11 cellular contexts compared by ENCODE assay signal in genomic region chr3:177787279-177788041, GRCh38.
DNase-seq lines count a peak whose midpoint lies in the region; ATAC-seq and TF ChIP-seq lines count a peak whose summit lies in the region.
"Had no signal": no experiment of that assay in that cellular context is flagged by ENCODE, and none has a peak within 500 bp of the region (broad histone marks: within the 10 kb centered on the region; RNA-seq: fewer than 3 reads in every experiment).

No MANE protein-coding gene starts in this region.

- ATAC-seq in GM18502 (IDR thresholded peaks at IDR 0.05; ENCODE audit: poor library complexity, unreplicated experiment): peak; percentile 87
- peak; percentile 77 for ATAC-seq in GM18909 (IDR thresholded peaks at IDR 0.05; ENCODE audit: poor library complexity, unreplicated experiment)
- ATAC-seq in HG02885 (IDR thresholded peaks at IDR 0.05; ENCODE audit: poor library complexity, unreplicated experiment): peak; percentile 89
- ATAC-seq: naive thymus-derived CD4-positive, alpha-beta T cell had no signal

- H3K27me3 Mint-ChIP-seq in activated T-helper 1 cell treated with anti-CD3 and anti-CD28 coated beads, Interleukin-12 subunit alpha, Interleukin-12 subunit beta, Interleukin-2, Interleukin-4 antibody, amounts not matched to agents 30 ng/mL and 10 ng/mL and 1 ng/mL, durations not matched to agents 14 hours and 24 hours and 36 hours (ENCODE audit: insufficient read depth): no peaks in the 10 kb centered on the region
- H3K27me3 Mint-ChIP-seq: naive thymus-derived CD4-positive, alpha-beta T cell had no signal

- in situ Hi-C loops in transverse colon (cut with MboI; ENCODE audit: low pct_ligation_motif_present in 1 of 4, low pct_unique_long_range_greater_than_20kb in 1 of 4, low sequenced_read_pairs in 3 of 4): loop anchor here in 1 of 4 donors (25.0 kb wide), 1 partner anchor 750 kb away; no protein-coding TSS in a partner anchor

- intact Hi-C loops in activated T-helper 1 cell treated with anti-CD3 and anti-CD28 coated beads, Interleukin-12 subunit alpha, Interleukin-12 subunit beta, Interleukin-2, Interleukin-4 antibody, amounts not matched to agents 30 ng/mL and 10 ng/mL and 1 ng/mL, durations not matched to agents 14 hours and 24 hours and 36 hours (cut with micrococcal nuclease): loop anchor here (1.0 to 5.0 kb wide), 13 partner anchors 9 to 816 kb away; no protein-coding TSS in a partner anchor
- intact Hi-C loops in cardiac septum (cut with DNase I): loop anchor here (10.0 kb wide), 1 partner anchor 593 kb away; the partner anchor contains the start of gene TBL1XR1
- intact Hi-C loops in transverse colon (cut with DNase I; ENCODE audit: low total_unique reads): no loop called here

- TF ChIP-seq POLR2A in transverse colon (IDR thresholded peaks at IDR 0.05): no peak
- TF ChIP-seq POLR2A in Peyer's patch (IDR thresholded peaks at IDR 0.05): no peak

- WGBS in transverse colon (ENCODE audit: low coverage in 1 of 2), 2 donors: 69 to 80% methylated on average over 5 of the region's 5 CpGs

- H3K4me1 Mint-ChIP-seq in activated T-helper 1 cell treated with anti-CD3 and anti-CD28 coated beads, Interleukin-12 subunit alpha, Interleukin-12 subunit beta, Interleukin-2, Interleukin-4 antibody, amounts not matched to agents 30 ng/mL and 10 ng/mL and 1 ng/mL, durations not matched to agents 14 hours and 24 hours and 36 hours (ENCODE audit: low read depth): peaks cover 14% of the 10 kb centered on the region

- peak overlapping the region; percentile 34 for H3K27ac Mint-ChIP-seq in activated T-helper 1 cell treated with anti-CD3 and anti-CD28 coated beads, Interleukin-12 subunit alpha, Interleukin-12 subunit beta, Interleukin-2, Interleukin-4 antibody, amounts not matched to agents 30 ng/mL and 10 ng/mL and 1 ng/mL, durations not matched to agents 14 hours and 24 hours and 36 hours

- no peaks in the 10 kb centered on the region for H3K4me1 ChIP-seq in transverse colon
- no peaks in the 10 kb centered on the region for H3K4me1 ChIP-seq in Peyer's patch

- H3K9me3 ChIP-seq in transverse colon: no peaks in the 10 kb centered on the region
- H3K9me3 ChIP-seq in Peyer's patch: no peaks in the 10 kb centered on the region

- H3K27ac ChIP-seq in transverse colon (no peak overlapping the region), Peyer's patch (no peak overlapping the region)

- no peaks in the 10 kb centered on the region for H3K36me3 Mint-ChIP-seq in activated T-helper 1 cell treated with anti-CD3 and anti-CD28 coated beads, Interleukin-12 subunit alpha, Interleukin-12 subunit beta, Interleukin-2, Interleukin-4 antibody, amounts not matched to agents 30 ng/mL and 10 ng/mL and 1 ng/mL, durations not matched to agents 14 hours and 24 hours and 36 hours (ENCODE audit: low read depth)

- H3K4me3 Mint-ChIP-seq in activated T-helper 1 cell treated with anti-CD3 and anti-CD28 coated beads, Interleukin-12 subunit alpha, Interleukin-12 subunit beta, Interleukin-2, Interleukin-4 antibody, amounts not matched to agents 30 ng/mL and 10 ng/mL and 1 ng/mL, durations not matched to agents 14 hours and 24 hours and 36 hours: no peak overlapping the region
- H3K4me3 Mint-ChIP-seq: naive thymus-derived CD4-positive, alpha-beta T cell had no signal

- H3K4me3 ChIP-seq in transverse colon (no peak overlapping the region), Peyer's patch (no peak overlapping the region)

- no peak for TF ChIP-seq CTCF in transverse colon (IDR thresholded peaks at IDR 0.05)
- TF ChIP-seq CTCF in Peyer's patch (IDR thresholded peaks at IDR 0.05): no peak

- no peak for TF ChIP-seq EP300 in transverse colon (IDR thresholded peaks at IDR 0.05; ENCODE audit: low read depth)

- peaks cover 4% of the 10 kb centered on the region for H3K9me3 Mint-ChIP-seq in activated T-helper 1 cell treated with anti-CD3 and anti-CD28 coated beads, Interleukin-12 subunit alpha, Interleukin-12 subunit beta, Interleukin-2, Interleukin-4 antibody, amounts not matched to agents 30 ng/mL and 10 ng/mL and 1 ng/mL, durations not matched to agents 14 hours and 24 hours and 36 hours

- no peak for DNase-seq in activated T-helper 1 cell treated with anti-CD3 and anti-CD28 coated beads, Interleukin-12 subunit alpha, Interleukin-12 subunit beta, Interleukin-2, Interleukin-4 antibody, amounts not matched to agents 30 ng/mL and 10 ng/mL and 1 ng/mL, durations not matched to agents 14 hours and 24 hours and 36 hours (ENCODE audit: low spot score)
- DNase-seq in cardiac septum (ENCODE audit: low spot score) (no peak), transverse colon (no peak), Peyer's patch (no peak), superior temporal gyrus (ENCODE audit: extremely low spot score) (no peak)
- DNase-seq: Karpas-422, NCI-H2171 had no signal

- no peaks in the 10 kb centered on the region for H3K27me3 ChIP-seq in transverse colon
- H3K27me3 ChIP-seq in Peyer's patch: no peaks in the 10 kb centered on the region

- H3K36me3 ChIP-seq in transverse colon: no peaks in the 10 kb centered on the region
- H3K36me3 ChIP-seq in Peyer's patch: no peaks in the 10 kb centered on the region
